Comparison of ENCODE assay signal across 8 cellular contexts in genomic region chr11:110000045-110000502, GRCh38.
A peak's percentile ranks its signal among the peaks of the same experiment; 100 is the strongest.
DNase-seq lines count a peak whose midpoint lies in the region; ATAC-seq, FAIRE-seq and TF ChIP-seq lines count a peak whose summit lies in the region.

No MANE protein-coding gene starts in this region.

- H3K4me1 ChIP-seq in right lobe of liver (no peaks in the 10 kb centered on the region), HepG2 (ENCODE audit: insufficient read depth, low read length) (no peaks in the 10 kb centered on the region), Panc1 (ENCODE audit: control insufficient read depth, insufficient read depth, low read length) (no peaks in the 10 kb centered on the region), ovary (ENCODE audit: insufficient read depth) (no peaks in the 10 kb centered on the region)

- TF ChIP-seq RAD21 in HepG2 (CRISPR knock-in tag; IDR thresholded peaks at IDR 0.05) = no peak

- TF ChIP-seq POLR2A in right lobe of liver (IDR thresholded peaks at IDR 0.05) (no peak), HepG2 (IDR thresholded peaks at IDR 0.05; ENCODE audit: insufficient read depth in 1 of 2, low read depth in 2 of 2, low read length in 2 of 2) (no peak), ovary (IDR thresholded peaks at IDR 0.05) (no peak)

- H4K20me1 ChIP-seq in HepG2 (ENCODE audit: insufficient read depth, low read length) = no peaks in the 10 kb centered on the region

- H3K9ac ChIP-seq in HepG2 (ENCODE audit: insufficient read depth, low read depth, low read length) = no peak overlapping the region

- intact Hi-C loops in right lobe of liver (cut with DNase I) = no loop called here
- intact Hi-C loops in HepG2 (cut with micrococcal nuclease; ENCODE audit: unreplicated experiment) = no loop called here
- intact Hi-C loops in Panc1 (cut with micrococcal nuclease; ENCODE audit: unreplicated experiment) = no loop called here
- intact Hi-C loops in left ventricle myocardium superior (cut with micrococcal nuclease) = no loop called here
- intact Hi-C loops in ovary (cut with DNase I) = no loop called here

- BruUV-seq in HepG2 (replicated peaks; lab: Mats Ljungman, UMichigan) (no TSS peak), Panc1 (replicated peaks; lab: Mats Ljungman, UMichigan) (no TSS peak)

- in situ Hi-C loops in HepG2 (cut with HindIII; ENCODE audit: extremely low pct_ligation_motif_present, low pct_unique_long_range_greater_than_20kb) (no loop called here), Panc1 (cut with HindIII; ENCODE audit: low pct_unique_long_range_greater_than_20kb, low sequenced_read_pairs) (no loop called here)

- H3K4me3 ChIP-seq in right lobe of liver (no peak overlapping the region), HepG2 (replicated peaks in 1 of 3; ENCODE audit: insufficient read depth in 1 of 3, low read depth in 2 of 3, low read length in 3 of 3) (no peak overlapping the region), Panc1 (ENCODE audit: low read depth in 2 of 2, low read length in 2 of 2) (no peak overlapping the region), ovary (no peak overlapping the region)

- no peak overlapping the region for H3K4me2 ChIP-seq in HepG2 (ENCODE audit: low read depth, low read length)

- 53% methylated on average over 6 of the region's 6 CpGs for WGBS in right lobe of liver (ENCODE audit: insufficient coverage, low coverage, low lambda C conversion rate, missing lambda C conversion rate)
- WGBS in HepG2 (ENCODE audit: low lambda C conversion rate) = under 1% methylated on average over 6 of the region's 6 CpGs
- 49 to 57% (median 55%) methylated on average over 6 of the region's 6 CpGs for WGBS in ovary, 3 donors

- CTCF ChIA-PET in HepG2 (lab: Yijun Ruan, JAX; ENCODE audit: low intra/inter-chr PET ratio, low total read pairs) = no interaction called here
- CTCF ChIA-PET in Panc1 (lab: Charles Lee) = no interaction called here

- TF ChIP-seq CTCF in right lobe of liver (IDR thresholded peaks at IDR 0.05) = no peak
- TF ChIP-seq CTCF in HepG2 (CRISPR knock-in tag; IDR thresholded peaks at IDR 0.05) = no peak
- TF ChIP-seq CTCF in Panc1 (IDR thresholded peaks at IDR 0.05) = no peak
- no peak for TF ChIP-seq CTCF in ovary (IDR thresholded peaks at IDR 0.05)

- DNase-seq in right lobe of liver = no peak
- no peak for DNase-seq in HepG2 (ENCODE audit: low spot score)
- peak; percentile 73 for DNase-seq in Panc1 (ENCODE audit: low read depth, low spot score)
- no peak for DNase-seq in left ventricle myocardium superior
- no peak for DNase-seq in ovary
- no peak for DNase-seq in NCI-H2081 treated with DMSO at 0.1 percent for 48 hours (lab: John Stamatoyannopoulos, UW)
- DNase-seq in stimulated activated CD4-positive, alpha-beta T cell treated with anti-CD3 and anti-CD28 coated beads, Interleukin-4, amount 100 ng/mL, for 4 hours = no peak

- TF ChIP-seq EP300 in HepG2 (IDR thresholded peaks at IDR 0.05; ENCODE audit: low read depth in 2 of 2, low read length in 2 of 2) (no peak), HepG2 (CRISPR knock-in tag; IDR thresholded peaks at IDR 0.05; ENCODE audit: borderline replicate concordance) (no peak), ovary (IDR thresholded peaks at IDR 0.05) (no peak)

- H3K9me3 ChIP-seq in right lobe of liver (no peaks in the 10 kb centered on the region), HepG2 (ENCODE audit: low read length) (no peaks in the 10 kb centered on the region), Panc1 (ENCODE audit: control insufficient read depth, insufficient read depth, low read depth, low read length) (no peaks in the 10 kb centered on the region), ovary (no peaks in the 10 kb centered on the region)

- H3K27me3 ChIP-seq in right lobe of liver (no peaks in the 10 kb centered on the region), HepG2 (ENCODE audit: control insufficient read depth in 1 of 2, insufficient read depth in 2 of 2, low read length in 2 of 2) (no peaks in the 10 kb centered on the region; a peak in 1 of 5 replicates), Panc1 (ENCODE audit: control insufficient read depth, insufficient read depth, low read length) (no peaks in the 10 kb centered on the region; the same call in 1 of the 2 replicates), ovary (no peaks in the 10 kb centered on the region)

- no peak overlapping the region for H2AFZ ChIP-seq in HepG2 (ENCODE audit: low read length)

- no peaks in the 10 kb centered on the region for H3K79me2 ChIP-seq in HepG2 (ENCODE audit: insufficient read depth, low read length)

- POLR2A ChIA-PET in HepG2 (lab: Yijun Ruan, JAX) = no interaction called here
- POLR2A ChIA-PET in Panc1 (lab: Charles Lee) = interaction anchor here (0.6 kb wide), 1 partner anchor 50 kb away, joined by 4 read pairs; no protein-coding TSS in a partner anchor

- H3K36me3 ChIP-seq in right lobe of liver = no peaks in the 10 kb centered on the region
- H3K36me3 ChIP-seq in HepG2 (replicated peaks in 1 of 2; ENCODE audit: control insufficient read depth in 1 of 2, insufficient read depth in 2 of 2, low read length in 2 of 2) = no peaks in the 10 kb centered on the region
- H3K36me3 ChIP-seq in Panc1 (ENCODE audit: control insufficient read depth, insufficient read depth, low read length) = no peaks in the 10 kb centered on the region
- H3K36me3 ChIP-seq in ovary = no peaks in the 10 kb centered on the region

- ATAC-seq in right lobe of liver = peak in 3 of 4 donors; percentile 40 to 71 (median 55)
- no peak for ATAC-seq in HepG2
- ATAC-seq in HG02943 (IDR thresholded peaks at IDR 0.05; ENCODE audit: low read depth, unreplicated experiment) = peak; percentile 91
- peak; percentile 92 for ATAC-seq in Panc1
- ATAC-seq in left ventricle myocardium superior = peak; percentile 81

- FAIRE-seq in HepG2 (lab: Jason Lieb, UNC) = no peak

- H3K27ac ChIP-seq in right lobe of liver = no peak overlapping the region
- H3K27ac ChIP-seq in HepG2 (ENCODE audit: extremely low read length, insufficient read depth, low read length) = no peak overlapping the region
- H3K27ac ChIP-seq in Panc1 (ENCODE audit: low read length) = no peak overlapping the region
- no peak overlapping the region for H3K27ac ChIP-seq in ovary

TF ChIP-seq in HepG2, 621 proteins besides CTCF, POLR2A, EP300 and RAD21 (continues in another document):
- TF ChIP-seq ZNF207 (IDR thresholded peaks at IDR 0.05; ENCODE audit: borderline replicate concordance) = no peak
- TF ChIP-seq ZNF615 (CRISPR knock-in tag; IDR thresholded peaks at IDR 0.05; ENCODE audit: borderline replicate concordance) = no peak
- TF ChIP-seq ZNF512 (CRISPR knock-in tag; IDR thresholded peaks at IDR 0.05) = no peak
- TF ChIP-seq SNAPC5 (CRISPR knock-in tag; IDR thresholded peaks at IDR 0.05; ENCODE audit: borderline replicate concordance) = no peak
- TF ChIP-seq ZSCAN22 (CRISPR knock-in tag; IDR thresholded peaks at IDR 0.05) = no peak
- TF ChIP-seq ZKSCAN8 (CRISPR knock-in tag; IDR thresholded peaks at IDR 0.05; ENCODE audit: borderline replicate concordance) = no peak
- no peak for TF ChIP-seq TARDBP (CRISPR knock-in tag; IDR thresholded peaks at IDR 0.05)
- TF ChIP-seq ZBTB26 (CRISPR knock-in tag; IDR thresholded peaks at IDR 0.05; ENCODE audit: borderline replicate concordance) = no peak
- TF ChIP-seq AGO1 (IDR thresholded peaks at IDR 0.05; ENCODE audit: low read depth, low read length, poor library complexity, severe bottlenecking) = no peak
- TF ChIP-seq ISX (CRISPR knock-in tag; conservative IDR thresholded peaks at IDR 0.05) = no peak
- no peak for TF ChIP-seq ZNF678 (CRISPR knock-in tag; IDR thresholded peaks at IDR 0.05)
- TF ChIP-seq ZNF510 (CRISPR knock-in tag; IDR thresholded peaks at IDR 0.05; ENCODE audit: low read depth) = no peak
- TF ChIP-seq NBN (conservative IDR thresholded peaks at IDR 0.05) = no peak
- no peak for TF ChIP-seq SIN3B (IDR thresholded peaks at IDR 0.05; ENCODE audit: low read length)
- TF ChIP-seq GZF1 (CRISPR knock-in tag; IDR thresholded peaks at IDR 0.05) = no peak
- no peak for TF ChIP-seq ELF1 (CRISPR knock-in tag; IDR thresholded peaks at IDR 0.05)
- no peak for TF ChIP-seq ZZZ3 (CRISPR knock-in tag; IDR thresholded peaks at IDR 0.05; ENCODE audit: borderline replicate concordance)
- no peak for TF ChIP-seq ZNF577 (CRISPR knock-in tag; IDR thresholded peaks at IDR 0.05; ENCODE audit: borderline replicate concordance, low read depth)
- TF ChIP-seq ZMYM3 (CRISPR knock-in tag; IDR thresholded peaks at IDR 0.05) = no peak
